ENCODE assay signal across 6 cellular contexts in genomic region chr2:44045061-44045460, GRCh38.
"Had no signal": no experiment of that assay in that cellular context is flagged by ENCODE, and none has a peak within 500 bp of the region (broad histone marks: within the 10 kb centered on the region; RNA-seq: fewer than 3 reads in every experiment).

No MANE protein-coding gene starts in this region.

- H3K4me2 ChIP-seq: GM23338 had no signal

- H3K27ac Mint-ChIP-seq: GM23338 had no signal

- H3K4me3 Mint-ChIP-seq: GM23338 had no signal

- FAIRE-seq: HTR-8/SVneo, K562 had no signal

- H3K4me3 ChIP-seq: GM23338, K562 had no signal

- H2AFZ ChIP-seq: GM23338 had no signal

- H3K4me1 Mint-ChIP-seq: GM23338 had no signal

- DNase-seq: H7, HCEC 1CT, IMR-90 had no signal
